Comparison of ENCODE assay signal across 15 cellular contexts in genomic region chr2:166230024-166230723, GRCh38.
DNase-seq lines count a peak whose midpoint lies in the region.
"Had no signal": no experiment of that assay in that cellular context is flagged by ENCODE, and none has a peak within 500 bp of the region (broad histone marks: within the 10 kb centered on the region; RNA-seq: fewer than 3 reads in every experiment).

No MANE protein-coding gene starts in this region.

- no peaks in the 10 kb centered on the region for H3K36me3 Mint-ChIP-seq in activated T-cell treated with anti-CD3 and anti-CD28 coated beads, Interleukin-2, amount 50 U/mL, for 24 hours (ENCODE audit: low read depth)
- H3K36me3 Mint-ChIP-seq: activated naive CD8-positive, alpha-beta T cell treated with anti-CD3 and anti-CD28 coated beads for 36 hours; CD14-positive monocyte; neural progenitor cell had no signal

- no peaks in the 10 kb centered on the region for H3K27me3 Mint-ChIP-seq in activated T-cell treated with anti-CD3 and anti-CD28 coated beads, Interleukin-2, amount 50 U/mL, for 24 hours
- H3K27me3 Mint-ChIP-seq: activated naive CD8-positive, alpha-beta T cell treated with anti-CD3 and anti-CD28 coated beads for 36 hours; dendritic cell treated with granulocyte-macrophage colony-stimulating factor and Interleukin-4, amounts not matched to agents 40 ng/mL and 50 ng/mL, for 4 days had no signal

- no peak overlapping the region for H3K27ac Mint-ChIP-seq in activated T-cell treated with anti-CD3 and anti-CD28 coated beads, Interleukin-2, amount 50 U/mL, for 24 hours
- H3K27ac Mint-ChIP-seq: activated naive CD8-positive, alpha-beta T cell treated with anti-CD3 and anti-CD28 coated beads for 36 hours; CD14-positive monocyte; dendritic cell treated with granulocyte-macrophage colony-stimulating factor and Interleukin-4, amounts not matched to agents 40 ng/mL and 50 ng/mL, for 4 days; neural progenitor cell had no signal

- DNase-seq in GM04503 (ENCODE audit: low read depth) (peak; percentile 34), amniotic epithelial cell (ENCODE audit: low read depth) (peak; percentile 87), fibroblast of the conjunctiva (ENCODE audit: low read depth) (peak; percentile 58), non-pigmented ciliary epithelial cell (ENCODE audit: low read depth) (peak; percentile 34), NK-92 (lab: John Stamatoyannopoulos, UW; ENCODE audit: unreplicated experiment) (no peak), LoVo (ENCODE audit: low spot score) (no peak), NCI-H526 (lab: John Stamatoyannopoulos, UW) (no peak)
- DNase-seq in activated T-cell treated with anti-CD3 and anti-CD28 coated beads, Interleukin-2, amount 50 U/mL, for 24 hours: no peak
- DNase-seq: activated naive CD8-positive, alpha-beta T cell treated with anti-CD3 and anti-CD28 coated beads for 36 hours; activated T-cell treated with anti-CD3 and anti-CD28 coated beads for 4 hours; left cardiac atrium; MV-4-11 had no signal

- no peaks in the 10 kb centered on the region for H3K4me1 Mint-ChIP-seq in activated T-cell treated with anti-CD3 and anti-CD28 coated beads, Interleukin-2, amount 50 U/mL, for 24 hours (ENCODE audit: low read depth)
- H3K4me1 Mint-ChIP-seq: activated naive CD8-positive, alpha-beta T cell treated with anti-CD3 and anti-CD28 coated beads for 36 hours; CD14-positive monocyte; neural progenitor cell had no signal

- no peak overlapping the region for H3K4me3 Mint-ChIP-seq in activated T-cell treated with anti-CD3 and anti-CD28 coated beads, Interleukin-2, amount 50 U/mL, for 24 hours
- H3K4me3 Mint-ChIP-seq: activated naive CD8-positive, alpha-beta T cell treated with anti-CD3 and anti-CD28 coated beads for 36 hours; CD14-positive monocyte; dendritic cell treated with granulocyte-macrophage colony-stimulating factor and Interleukin-4, amounts not matched to agents 40 ng/mL and 50 ng/mL, for 4 days; neural progenitor cell had no signal

- H3K9me3 Mint-ChIP-seq in activated T-cell treated with anti-CD3 and anti-CD28 coated beads, Interleukin-2, amount 50 U/mL, for 24 hours: no peaks in the 10 kb centered on the region
- H3K9me3 Mint-ChIP-seq: activated naive CD8-positive, alpha-beta T cell treated with anti-CD3 and anti-CD28 coated beads for 36 hours; dendritic cell treated with granulocyte-macrophage colony-stimulating factor and Interleukin-4, amounts not matched to agents 40 ng/mL and 50 ng/mL, for 4 days; neural progenitor cell had no signal

Comparison
In these comparisons a context has a peak if more than half of its experiments do, and no peak if none do; other contexts are left out.
1. DNase-seq: peak in GM04503 (single experiment), amniotic epithelial cell (single experiment), fibroblast of the conjunctiva (single experiment) and non-pigmented ciliary epithelial cell (single experiment); none in NK-92 (single experiment), LoVo (single experiment), NCI-H526 (0 of 2) and activated T-cell treated with anti-CD3 and anti-CD28 coated beads, Interleukin-2, amount 50 U/mL, for 24 hours (single experiment).